Comparison of ENCODE assay signal across 16 cellular contexts in the genomic region with DNA sequence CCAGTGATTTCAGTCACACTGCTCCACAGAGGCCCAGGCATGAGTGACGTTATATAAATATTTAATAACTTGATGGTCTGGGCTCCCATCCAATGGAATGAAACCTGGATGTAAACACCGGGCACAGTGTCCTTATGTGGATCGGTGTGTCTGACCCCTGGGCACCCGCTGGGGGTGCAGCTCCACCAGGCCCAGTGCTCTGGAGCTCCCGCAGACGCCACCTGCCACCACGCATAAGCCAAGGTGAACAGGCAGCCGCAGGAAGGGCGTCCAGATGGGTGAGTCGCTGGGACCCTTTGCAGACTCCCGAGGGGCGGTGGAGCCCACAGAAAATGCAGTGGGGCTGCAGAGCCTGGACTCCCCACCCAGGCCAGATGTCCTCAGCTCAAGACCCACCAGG.
DNase-seq lines count a peak whose midpoint lies in the region; ATAC-seq and TF ChIP-seq lines count a peak whose summit lies in the region.
"Had no signal": no experiment of that assay in that cellular context is flagged by ENCODE, and none has a peak within 500 bp of the region (broad histone marks: within the 10 kb centered on the region; RNA-seq: fewer than 3 reads in every experiment).

No MANE protein-coding gene starts in this region.

- CTCF ChIA-PET in MCF 10A (lab: Yijun Ruan, JAX), result interaction anchor here (0.6 to 1.7 kb wide), 3 partner anchors 8 to 27 kb away, joined by 3 to 6 read pairs (median 3); no protein-coding TSS in a partner anchor

- no peak overlapping the region for H3K4me3 Mint-ChIP-seq in MCF 10A (ENCODE audit: unreplicated experiment)
- H3K4me3 Mint-ChIP-seq: activated naive CD4-positive, alpha-beta T cell treated with anti-CD3 and anti-CD28 coated beads, Interleukin-2, amount 50 U/mL, for 24 hours; CD8-positive, alpha-beta T cell had no signal

- DNase-seq in breast epithelium (ENCODE audit: low spot score in 2 of 2), result peak in 1 of 2 donors; percentile 62
- DNase-seq in MCF 10A (ENCODE audit: unreplicated experiment), result no peak
- DNase-seq in NCI-H69 (lab: John Stamatoyannopoulos, UW), result peak; percentile 77
- DNase-seq in left lobe of liver (ENCODE audit: low spot score), result peak; percentile 66
- no peak for DNase-seq in testis
- DNase-seq in medulla oblongata (ENCODE audit: extremely low spot score), result no peak
- no peak for DNase-seq in activated CD8-positive, alpha-beta memory T cell treated with anti-CD3 and anti-CD28 coated beads, Interleukin-2, amount 50 U/mL, for 48 hours
- DNase-seq: activated CD4-positive, alpha-beta T cell treated with anti-CD3 and anti-CD28 coated beads, Interleukin-2, amount 50 U/mL, for 4 hours; CD8-positive, alpha-beta T cell; glutamatergic neuron; NCI-H748 treated with DMSO at 0.1 percent for 48 hours; stimulated activated CD4-positive, alpha-beta T cell treated with anti-CD3 and anti-CD28 coated beads, Interleukin-15, amount 100 ng/mL, for 24 hours; stimulated activated naive CD4-positive, alpha-beta T cell treated with Interleukin-2 at 50 U/mL for 16 hours had no signal

- H3K27ac ChIP-seq in breast epithelium (peak overlapping the region; percentile 60 to 86), testis (peak overlapping the region; percentile 35 to 57)
- H3K27ac ChIP-seq: epithelial cell of prostate had no signal

- intact Hi-C loops in breast epithelium (cut with DNase I; ENCODE audit: low total_unique reads), result no loop called here
- intact Hi-C loops in MCF 10A (cut with micrococcal nuclease), result no loop called here
- intact Hi-C loops in testis (cut with DNase I; ENCODE audit: low total_unique reads), result no loop called here

- no peak for TF ChIP-seq POLR2A in breast epithelium (IDR thresholded peaks at IDR 0.05)
- TF ChIP-seq POLR2A in testis (IDR thresholded peaks at IDR 0.05), result no peak

- H3K36me3 Mint-ChIP-seq in MCF 10A (ENCODE audit: insufficient read depth, unreplicated experiment), result no peaks in the 10 kb centered on the region
- H3K36me3 Mint-ChIP-seq: activated naive CD4-positive, alpha-beta T cell treated with anti-CD3 and anti-CD28 coated beads, Interleukin-2, amount 50 U/mL, for 24 hours; CD8-positive, alpha-beta T cell had no signal

- ATAC-seq in left lobe of liver (peak; percentile 37), HG03095 (IDR thresholded peaks at IDR 0.05; ENCODE audit: unreplicated experiment) (no peak)
- ATAC-seq: CD8-positive, alpha-beta T cell had no signal

- H3K27me3 ChIP-seq in breast epithelium (no peaks in the 10 kb centered on the region), testis (no peaks in the 10 kb centered on the region)

- no peak overlapping the region for H3K27ac Mint-ChIP-seq in MCF 10A (ENCODE audit: low read depth, unreplicated experiment)
- H3K27ac Mint-ChIP-seq: activated naive CD4-positive, alpha-beta T cell treated with anti-CD3 and anti-CD28 coated beads, Interleukin-2, amount 50 U/mL, for 24 hours; CD8-positive, alpha-beta T cell had no signal

- no TSS peak for BruUV-seq in MCF 10A (replicated peaks; lab: Mats Ljungman, UMichigan)

- H3K9me3 Mint-ChIP-seq in MCF 10A (ENCODE audit: unreplicated experiment), result no peaks in the 10 kb centered on the region
- H3K9me3 Mint-ChIP-seq: activated naive CD4-positive, alpha-beta T cell treated with anti-CD3 and anti-CD28 coated beads, Interleukin-2, amount 50 U/mL, for 24 hours; CD8-positive, alpha-beta T cell had no signal

- peaks cover 30% of the 10 kb centered on the region for H3K4me1 Mint-ChIP-seq in MCF 10A (ENCODE audit: insufficient read depth, unreplicated experiment)

- POLR2A ChIA-PET in MCF 10A (lab: Yijun Ruan, JAX), result no interaction called here

- TF ChIP-seq CTCF in breast epithelium (IDR thresholded peaks at IDR 0.05), result no peak
- TF ChIP-seq CTCF in MCF 10A (IDR thresholded peaks at IDR 0.05; ENCODE audit: unreplicated experiment), result no peak
- TF ChIP-seq CTCF in testis (IDR thresholded peaks at IDR 0.05), result no peak

- H3K36me3 ChIP-seq in breast epithelium (no peaks in the 10 kb centered on the region), testis (ENCODE audit: low read depth, missing control alignments) (no peaks in the 10 kb centered on the region)

- H3K4me1 ChIP-seq in breast epithelium, result peaks cover 13 to 30% of the 10 kb centered on the region in 2 donors
- H3K4me1 ChIP-seq in testis, result peaks cover 42% of the 10 kb centered on the region

- no peaks in the 10 kb centered on the region for H3K27me3 Mint-ChIP-seq in MCF 10A (ENCODE audit: insufficient read depth, unreplicated experiment)
- H3K27me3 Mint-ChIP-seq: activated naive CD4-positive, alpha-beta T cell treated with anti-CD3 and anti-CD28 coated beads, Interleukin-2, amount 50 U/mL, for 24 hours had no signal

- no peak overlapping the region for H3K4me3 ChIP-seq in breast epithelium
- no peak overlapping the region for H3K4me3 ChIP-seq in testis

- WGBS in testis, 2 donors, result 59 to 80% methylated on average over 11 to 12 of the region's 12 CpGs

- H3K9me3 ChIP-seq in breast epithelium (no peaks in the 10 kb centered on the region), testis (no peaks in the 10 kb centered on the region)

Comparison
In these comparisons a context has a peak if more than half of its experiments do, and no peak if none do; other contexts are left out.
1. DNase-seq: peak in NCI-H69 (single experiment) and left lobe of liver (single experiment); none in MCF 10A (single experiment), testis (single experiment), medulla oblongata (single experiment) and activated CD8-positive, alpha-beta memory T cell treated with anti-CD3 and anti-CD28 coated beads, Interleukin-2, amount 50 U/mL, for 48 hours (single experiment).